In the genomic region with DNA sequence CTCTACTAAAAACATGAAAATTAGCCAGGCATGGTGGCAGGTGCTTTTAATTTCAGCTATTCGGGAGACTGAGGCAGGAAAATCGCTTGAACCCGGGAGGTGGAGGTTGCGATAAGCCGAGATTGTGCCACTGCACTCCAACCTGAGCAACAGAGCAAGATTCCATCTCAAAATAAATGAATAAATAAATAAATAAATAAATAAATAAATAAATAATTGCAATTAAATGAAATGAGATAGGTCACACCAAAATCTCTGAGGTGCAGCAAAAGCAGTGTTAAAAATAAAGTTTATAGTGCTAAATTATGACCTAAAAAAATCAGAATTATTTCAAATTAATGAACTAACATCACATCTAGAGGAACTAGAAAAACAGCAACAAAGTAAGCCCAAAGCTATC, we compare ENCODE assay signal across 31 cellular contexts. TPM values are rescaled to one million over a fixed set of nuclear protein-coding genes. Genes with fewer than 3 reads are reported as not detected.
"Had no signal": no experiment of that assay in that cellular context is flagged by ENCODE, and none has a peak within 500 bp of the region (broad histone marks: within the 10 kb centered on the region; RNA-seq: fewer than 3 reads in every experiment).

No MANE protein-coding gene starts in this region.

- DNase-seq: stimulated activated CD4-positive, alpha-beta T cell treated with anti-CD3 and anti-CD28 coated beads, Interleukin-2, amount 100 ng/mL, for 48 hours; stimulated activated CD4-positive, alpha-beta T cell treated with anti-CD3 and anti-CD28 coated beads, Interleukin-4, amount 100 ng/mL, for 1 hour; stimulated activated CD4-positive, alpha-beta T cell treated with anti-CD3 and anti-CD28 coated beads, Interleukin-4, amount 100 ng/mL, for 24 hours; stimulated activated CD4-positive, alpha-beta T cell treated with anti-CD3 and anti-CD28 coated beads, Interleukin-4, amount 100 ng/mL, for 4 hours; stimulated activated CD8-positive, alpha-beta memory T cell treated with anti-CD3 and anti-CD28 coated beads, Interleukin-4, amount 100 ng/mL, for 48 hours; stimulated activated naive B cell treated with anti-CD40 and anti-IgM and Interleukin-4, amounts not matched to agents 10 μg/mL and 1 μg/mL and 100 μg/mL, for 72 hours; stimulated activated naive CD4-positive, alpha-beta T cell; stimulated activated naive CD4-positive, alpha-beta T cell treated with Interleukin-2 at 50 U/mL for 16 hours; stimulated activated naive CD8-positive, alpha-beta T cell treated with anti-CD3 and anti-CD28 coated beads, Interleukin-15, amount 100 ng/mL, for 72 hours; stimulated activated naive CD8-positive, alpha-beta T cell treated with anti-CD3 and anti-CD28 coated beads, Interleukin-15, Interleukin-2, amounts not matched to agents 100 U/mL and 50 U/mL, for 24 hours; stomach; substantia nigra; testis; thyroid gland; tibial artery; transverse colon; trophoblast cell; upper lobe of left lung; upper lobe of right lung; uterus had no signal

- H3K36me3 ChIP-seq: stomach, suprapubic skin, thoracic aorta, thyroid gland, tibial artery, tibial nerve, transverse colon, upper lobe of left lung, upper lobe of right lung, uterus, vagina had no signal

- H3K27ac ChIP-seq: stomach, suprapubic skin, testis, thoracic aorta, thyroid gland, tibial artery, tibial nerve, transverse colon, upper lobe of left lung, upper lobe of right lung, uterus, vagina had no signal

- H3K4me3 ChIP-seq: stomach, suprapubic skin, testis, thoracic aorta, thyroid gland, tibial artery, tibial nerve, transverse colon, upper lobe of left lung, upper lobe of right lung, uterus, vagina had no signal

- H3K4me1 ChIP-seq: stomach, suprapubic skin, testis, thyroid gland, tibial artery, tibial nerve, transverse colon, upper lobe of left lung, upper lobe of right lung, uterus, vagina had no signal

- H3K27me3 ChIP-seq: stomach, suprapubic skin, testis, thyroid gland, tibial artery, tibial nerve, transverse colon, upper lobe of left lung, upper lobe of right lung, uterus, vagina had no signal

- ATAC-seq: stimulated activated effector memory CD8-positive, alpha-beta T cell treated with anti-CD3 and anti-CD28 coated beads, Interleukin-12 subunit alpha, Interleukin-12 subunit beta, amount 100 ng/mL, for 72 hours; stimulated activated memory B cell treated with anti-CD40 and anti-IgM and Interleukin-4, amounts not matched to agents 10 μg/mL and 1 μg/mL and 100 μg/mL, for 72 hours; stimulated activated naive B cell treated with anti-CD40 and anti-IgM and Interleukin-4, amounts not matched to agents 10 μg/mL and 1 μg/mL and 100 μg/mL, for 72 hours; stimulated activated naive CD8-positive, alpha-beta T cell treated with anti-CD3 and anti-CD28 coated beads, Interleukin-15, amount 100 ng/mL, for 72 hours; stimulated activated naive CD8-positive, alpha-beta T cell treated with anti-CD3 and anti-CD28 coated beads, Interleukin-15, Interleukin-2, amounts not matched to agents 100 U/mL and 50 U/mL, for 24 hours; upper lobe of right lung had no signal

- FAIRE-seq: urothelium cell line had no signal

- H3K9me3 ChIP-seq: stomach, suprapubic skin, testis, thoracic aorta, thyroid gland, tibial artery, tibial nerve, transverse colon, upper lobe of left lung, upper lobe of right lung, uterus, vagina had no signal

RNA-seq across cellular contexts. Expression of a gene that starts 13.6 kb away (rescaled TPM):
- total RNA-seq: stomach, subcutaneous adipose tissue, suprapubic skin, temporal lobe, thoracic aorta, thyroid gland, tibial nerve, transverse colon, upper lobe of left lung, upper lobe of right lung, ureter, urinary bladder, uterus, vagina had no signal
- polyA plus RNA-seq: stomach, urinary bladder had no signal
